1 cellular context compared by ENCODE assay signal in the genomic region with DNA sequence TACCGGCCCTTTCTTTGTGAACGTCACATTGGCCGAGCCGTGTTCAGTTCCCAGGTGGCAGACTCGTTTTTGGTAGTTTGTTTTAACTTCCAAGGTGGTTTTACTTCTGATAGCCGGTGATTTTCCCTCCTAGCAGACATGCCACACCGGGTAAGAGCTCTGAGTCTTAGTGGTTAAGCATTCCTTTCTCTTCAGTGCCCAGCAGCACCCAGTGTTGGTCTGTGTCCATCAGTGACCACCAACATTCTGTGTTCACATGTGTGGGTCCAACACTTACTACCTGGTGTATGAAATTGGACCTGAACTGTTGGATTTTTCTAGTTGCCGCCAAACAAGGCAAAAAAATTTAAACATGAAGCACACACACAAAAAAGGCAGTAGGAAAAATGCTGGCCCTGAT.
TF ChIP-seq lines count a peak whose summit lies in the region.

No MANE protein-coding gene starts in this region.

TF ChIP-seq in SK-N-SH, 30 proteins besides CTCF, POLR2A, EP300 and RAD21 (continued from another document):
- no peak for TF ChIP-seq GATA2 (CRISPR knock-in tag; IDR thresholded peaks at IDR 0.05)
- no peak for TF ChIP-seq POLR2AphosphoS5 (IDR thresholded peaks at IDR 0.05; ENCODE audit: low read depth, low read length)
- TF ChIP-seq ELF1 (IDR thresholded peaks at IDR 0.05): no peak
- no peak for TF ChIP-seq FOSL2 (IDR thresholded peaks at IDR 0.05; ENCODE audit: borderline replicate concordance, low read depth)
